ENCODE assay signal across 8 cellular contexts in the genomic region with DNA sequence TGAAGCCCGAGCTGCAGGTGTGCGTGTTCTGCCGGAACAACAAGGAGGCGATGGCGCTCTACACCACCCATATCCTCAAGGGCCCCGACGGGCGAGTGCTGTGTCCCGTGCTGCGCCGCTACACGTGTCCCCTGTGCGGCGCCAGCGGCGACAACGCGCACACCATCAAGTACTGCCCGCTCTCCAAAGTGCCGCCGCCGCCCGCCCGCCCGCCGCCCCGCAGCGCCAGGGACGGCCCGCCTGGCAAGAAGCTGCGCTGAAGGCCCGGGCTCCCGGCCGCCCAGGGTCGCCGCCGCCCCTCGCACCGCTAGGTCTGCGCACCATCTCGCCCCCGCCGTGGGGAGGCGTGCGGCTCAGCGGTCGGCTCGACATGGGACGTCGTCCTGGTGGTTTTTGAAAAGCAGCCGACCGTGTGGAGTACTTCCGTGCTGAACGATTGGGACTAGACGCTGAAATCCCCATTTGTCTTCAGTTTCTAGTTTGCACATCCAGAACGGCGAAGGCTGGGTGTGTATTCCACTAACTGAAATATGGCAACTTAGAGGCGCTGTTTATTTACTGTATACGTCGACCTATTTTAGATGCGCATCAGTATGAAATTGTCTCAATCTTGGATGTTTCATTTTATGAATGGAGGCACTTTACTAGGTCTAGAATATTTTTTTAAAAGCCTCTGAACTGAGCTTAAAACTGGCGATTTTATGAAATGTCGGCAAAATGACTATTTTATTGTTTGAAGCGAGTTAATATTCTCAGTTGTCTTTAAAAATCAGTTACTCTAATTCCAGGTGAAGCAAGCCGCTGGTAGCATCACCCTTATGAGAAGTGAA. TPM values are rescaled to one million over a fixed set of nuclear protein-coding genes. Genes with fewer than 3 reads are reported as not detected.
DNase-seq lines count a peak whose midpoint lies in the region; TF ChIP-seq lines count a peak whose summit lies in the region.

No MANE protein-coding gene starts in this region.

- peak overlapping the region; percentile 92 for H3K4me2 ChIP-seq in mammary epithelial cell (ENCODE audit: insufficient read depth, low read depth, low read length)

- CTCF ChIA-PET in mammary epithelial cell (lab: Charles Lee; ENCODE audit: low non-redundant PET): interaction anchor here (0.5 to 0.6 kb wide), 2 partner anchors 24 to 148 kb away, joined by 3 to 4 read pairs; no protein-coding TSS in a partner anchor

- H3K4me1 ChIP-seq in mammary epithelial cell (ENCODE audit: insufficient read depth, low read length): peaks cover 23% of the 10 kb centered on the region

- H2AFZ ChIP-seq in mammary epithelial cell (ENCODE audit: low read depth, low read length): no peak overlapping the region

- TF ChIP-seq CTCF in LNCaP clone FGC (IDR thresholded peaks at IDR 0.05; ENCODE audit: control insufficient read depth, extremely low read depth, insufficient read depth) (peak; percentile 22; the same call in 1 of the 2 replicates), mammary epithelial cell (conservative IDR thresholded peaks at IDR 0.05 in 1 of 2, IDR thresholded peaks at IDR 0.05 in 1 of 2; ENCODE audit: extremely low read depth in 1 of 2, insufficient read depth in 1 of 2, low read depth in 1 of 2, low read length in 2 of 2) (no peak)

- DNase-seq in NCI-H1105 treated with DMSO at 0.1 percent for 48 hours (lab: John Stamatoyannopoulos, UW) (peak; percentile 43), NCI-H1105 (lab: John Stamatoyannopoulos, UW) (no peak), H7 (peak; percentile 82), LNCaP clone FGC (ENCODE audit: low read depth) (no peak), T-helper 22 cell (ENCODE audit: low read depth) (peak; percentile 15), mammary epithelial cell (peak; percentile 46), kidney tubule cell (ENCODE audit: low spot score) (peak; percentile 68)
- DNase-seq in stimulated activated CD8-positive, alpha-beta memory T cell treated with anti-CD3 and anti-CD28 coated beads, Interleukin-12 subunit alpha, Interleukin-12 subunit beta, amount 100 ng/mL, for 1 hour (ENCODE audit: low read depth): peak; percentile 5

- H3K27me3 ChIP-seq in H7 (ENCODE audit: control insufficient read depth, insufficient read depth, low read length) (0 out of 2 replicates have a peak, but pooled peaks cover 2% of the 10 kb centered on the region), mammary epithelial cell (ENCODE audit: insufficient read depth, low read length) (no peaks in the 10 kb centered on the region)

- H3K9ac ChIP-seq in mammary epithelial cell (ENCODE audit: insufficient read depth, low read length): peak overlapping the region; percentile 3

- peaks cover 11% of the 10 kb centered on the region for H3K79me2 ChIP-seq in mammary epithelial cell (ENCODE audit: insufficient read depth, low read length)

- intact Hi-C loops in mammary epithelial cell (cut with micrococcal nuclease): no loop called here

- no TSS peak for BruUV-seq in mammary epithelial cell (replicated peaks; lab: Mats Ljungman, UMichigan)

- in situ Hi-C loops in mammary epithelial cell (cut with MboI; ENCODE audit: low sequenced_read_pairs in 2 of 2): no loop called here

- H3K27ac ChIP-seq in mammary epithelial cell (ENCODE audit: insufficient read depth, low read depth, low read length): no peak overlapping the region

- WGBS in mammary epithelial cell (ENCODE audit: low coverage, missing lambda C conversion rate): 32% methylated on average over 17 of the region's 65 CpGs

- H3K36me3 ChIP-seq in H7 (replicated peaks; ENCODE audit: control insufficient read depth, insufficient read depth, low read length): peaks cover 7% of the 10 kb centered on the region
- H3K36me3 ChIP-seq in mammary epithelial cell (ENCODE audit: insufficient read depth, low read length): peaks cover 16% of the 10 kb centered on the region

- no peaks in the 10 kb centered on the region for H3K9me3 ChIP-seq in mammary epithelial cell (replicated peaks; ENCODE audit: insufficient read depth, low read length)

- H3K4me3 ChIP-seq in H7 (ENCODE audit: insufficient read depth, low read depth, low read length) (peak overlapping the region; percentile 46), LNCaP clone FGC (ENCODE audit: low read depth, low read length) (no peak overlapping the region), mammary epithelial cell (replicated peaks in 1 of 3; ENCODE audit: insufficient read depth in 1 of 3, low read depth in 2 of 3, low read length in 3 of 3) (peak overlapping the region; percentile 39 to 71 (median 59))

- H4K20me1 ChIP-seq in mammary epithelial cell (ENCODE audit: insufficient read depth, low read length): no peaks in the 10 kb centered on the region

- dilution Hi-C loops in mammary epithelial cell (cut with HindIII; ENCODE audit: low sequenced_read_pairs): no loop called here

RNA-seq across cellular contexts. Expression of a gene that starts 1.1 kb away (rescaled TPM):
- total RNA-seq in H7 (2014; rRNA removed; shearing (Covaris generic)): 2.4 and 7.8 TPM in 2 replicates
- 1 to 10 TPM; 1.2 to 9.8 TPM for total RNA-seq in mammary epithelial cell
- polyA plus RNA-seq in mammary epithelial cell: 2.1 TPM
- not detected for polyA minus RNA-seq in mammary epithelial cell

RNA-seq across cellular contexts. Expression of a gene that starts 50.0 kb away (rescaled TPM):
- 89.3 and 129 TPM in 2 replicates for total RNA-seq in H7 (2014; rRNA removed; shearing (Covaris generic))
- 100 to 1,000 TPM; 115 to 170 TPM for total RNA-seq in mammary epithelial cell
- polyA plus RNA-seq in mammary epithelial cell: 23.1 TPM
- 129 TPM for polyA minus RNA-seq in mammary epithelial cell

Comparison
In these comparisons a context has a peak if more than half of its experiments do, and no peak if none do; other contexts are left out.
1. DNase-seq: peak in NCI-H1105 treated with DMSO at 0.1 percent for 48 hours (single experiment), H7 (single experiment), T-helper 22 cell (single experiment), mammary epithelial cell (single experiment), kidney tubule cell (single experiment) and stimulated activated CD8-positive, alpha-beta memory T cell treated with anti-CD3 and anti-CD28 coated beads, Interleukin-12 subunit alpha, Interleukin-12 subunit beta, amount 100 ng/mL, for 1 hour (single experiment); none in NCI-H1105 (single experiment) and LNCaP clone FGC (single experiment).